In the genomic region with DNA sequence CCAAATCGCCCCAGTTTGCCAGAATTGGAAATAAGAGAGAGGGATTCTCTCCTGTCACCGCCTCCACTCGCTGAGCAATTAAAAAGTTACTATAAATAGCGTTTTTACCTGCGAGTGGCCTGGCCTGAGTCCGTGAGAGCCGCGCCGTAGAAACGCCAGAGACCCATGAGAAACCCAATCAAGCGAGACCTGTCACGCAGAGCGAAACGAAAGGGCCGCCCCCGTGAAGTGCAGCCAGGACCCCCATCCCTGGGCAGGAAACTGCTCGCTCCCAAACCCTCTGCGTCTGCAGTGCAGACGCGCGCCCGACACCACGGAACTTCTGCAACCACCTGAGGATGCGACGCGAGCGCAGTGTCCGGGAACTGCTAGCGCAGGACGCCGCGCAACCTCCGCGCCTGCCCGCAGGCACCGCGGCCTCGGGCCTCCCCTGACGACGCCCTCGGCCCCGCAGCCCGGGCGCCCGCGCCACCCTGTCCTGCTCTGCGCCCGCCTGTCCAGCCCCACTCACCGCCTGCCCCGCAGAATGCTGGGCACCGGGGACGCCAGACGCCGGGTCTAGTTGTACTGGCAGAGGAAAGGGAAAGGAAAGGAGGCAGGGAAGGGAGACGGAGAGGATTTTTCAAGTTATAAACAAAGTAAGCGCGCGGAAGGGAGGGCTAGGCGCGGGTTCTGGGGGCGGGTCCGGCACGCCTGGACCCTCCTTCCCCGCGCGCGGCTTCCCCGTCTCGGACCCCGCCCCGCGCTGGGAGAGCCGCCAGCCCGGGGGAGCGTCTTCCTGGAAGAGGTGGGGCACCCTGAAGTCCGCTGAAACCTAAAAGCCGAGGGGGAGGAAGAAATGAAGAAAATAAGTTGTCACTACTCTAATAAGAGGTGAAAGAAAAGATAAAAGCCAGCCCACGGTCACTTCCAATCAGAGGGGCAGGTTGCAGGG, we compare ENCODE assay signal across 9 cellular contexts. TPM values are rescaled to one million over a fixed set of nuclear protein-coding genes. Genes with fewer than 3 reads are reported as not detected.
A peak's percentile ranks its signal among the peaks of the same experiment; 100 is the strongest.
DNase-seq lines count a peak whose midpoint lies in the region; TF ChIP-seq lines count a peak whose summit lies in the region.
"Had no signal": no experiment of that assay in that cellular context is flagged by ENCODE, and none has a peak within 500 bp of the region (broad histone marks: within the 10 kb centered on the region; RNA-seq: fewer than 3 reads in every experiment).

Gene PLSCR4, minus strand, starts transcription at position 657 of the 934 bp plus-strand sequence. CDS start 29,034 bp downstream, outside the sequence.

- H3K23ac ChIP-seq in trophoblast cell (ENCODE audit: low read length) = no peak within 1 kb of the TSS

- no peak within 1 kb of the TSS for H2BK12ac ChIP-seq in trophoblast cell (ENCODE audit: low read length)

- H2AFZ ChIP-seq in trophoblast cell (ENCODE audit: insufficient read depth, low read length, poor library complexity) = peak within 1 kb of the TSS; percentile 27

- no CpG with 5 or more reads among the region's 78 CpGs for WGBS in trophoblast cell (ENCODE audit: extremely low coverage, insufficient coverage, insufficient read length)

- H3K27ac ChIP-seq in right atrium auricular region (peak within 1 kb of the TSS; percentile 92 to 95), trophoblast cell (ENCODE audit: low read depth, low read length) (no peak within 1 kb of the TSS)

- H3K4me2 ChIP-seq in trophoblast cell (ENCODE audit: low read length) = peak within 1 kb of the TSS; percentile 99

- H3K4me3 ChIP-seq in H7 (ENCODE audit: insufficient read depth, low read depth, low read length) (peak within 1 kb of the TSS; percentile 65), astrocyte of the spinal cord (ENCODE audit: low read depth, low read length) (peak within 1 kb of the TSS; percentile 72), right atrium auricular region (peak within 1 kb of the TSS; percentile 84 to 86), trophoblast cell (ENCODE audit: low read depth, low read length) (peak within 1 kb of the TSS; percentile 87)

- H3K9me3 ChIP-seq in right atrium auricular region (peaks cover 0 to 5% of the 10 kb centered on the region in 2 donors), trophoblast cell (ENCODE audit: insufficient read depth, low read depth, low read length) (no peaks in the 10 kb centered on the region)

- peak within 1 kb of the TSS; percentile 24 for H3K9ac ChIP-seq in trophoblast cell (ENCODE audit: low read length)

- no peak within 1 kb of the TSS for H4K91ac ChIP-seq in trophoblast cell (ENCODE audit: low read depth, low read length)

- H3K27me3 ChIP-seq in H7 (ENCODE audit: control insufficient read depth, insufficient read depth, low read length) = peaks cover 4% of the 10 kb centered on the region; the same call in 1 of the 2 replicates
- H3K27me3 ChIP-seq in right atrium auricular region = no peaks in the 10 kb centered on the region
- H3K27me3 ChIP-seq in trophoblast cell (ENCODE audit: insufficient read depth, low read length) = no peaks in the 10 kb centered on the region

- peak within 1 kb of the TSS; percentile 24 for H3K14ac ChIP-seq in trophoblast cell (ENCODE audit: low read length)

- TF ChIP-seq CTCF in astrocyte of the spinal cord (IDR thresholded peaks at IDR 0.05; ENCODE audit: low read depth, low read length) (no peak), right atrium auricular region (IDR thresholded peaks at IDR 0.05) (no peak)

- peaks cover 3% of the 10 kb centered on the region for H3K79me2 ChIP-seq in trophoblast cell (ENCODE audit: control insufficient read depth, insufficient read depth, low read length, poor library complexity)

- in situ Hi-C loops in astrocyte of the spinal cord (cut with HindIII; ENCODE audit: low sequenced_read_pairs) = no loop called here

- peak; percentile 28 to 59 for DNase-seq in NCI-H2081 (lab: John Stamatoyannopoulos, UW)
- no peak for DNase-seq in NCI-H2081 treated with DMSO at 0.1 percent for 48 hours (lab: John Stamatoyannopoulos, UW)
- DNase-seq in H7 = peak; percentile 72
- DNase-seq in NCI-H510A (lab: John Stamatoyannopoulos, UW) = peak; percentile 36
- DNase-seq in astrocyte of the spinal cord (ENCODE audit: low read depth, low spot score) = peak; percentile 83
- peak; percentile 79 for DNase-seq in right atrium auricular region (ENCODE audit: low spot score)
- peak; percentile 47 to 70 for DNase-seq in trophoblast cell
- no peak for DNase-seq in NCI-H2196 (lab: John Stamatoyannopoulos, UW; ENCODE audit: unreplicated experiment)
- DNase-seq: DND-41 had no signal

- no peak within 1 kb of the TSS for H3K4ac ChIP-seq in trophoblast cell (ENCODE audit: low read depth, low read length)

- no peak within 1 kb of the TSS for H3K18ac ChIP-seq in trophoblast cell (ENCODE audit: low read length)

- H2BK120ac ChIP-seq in trophoblast cell (ENCODE audit: insufficient read depth, low read length, poor library complexity) = peak within 1 kb of the TSS; percentile 46

- H3K79me1 ChIP-seq in trophoblast cell (ENCODE audit: low read length) = peaks cover 3% of the 10 kb centered on the region

- peak within 1 kb of the TSS; percentile 45 for H4K12ac ChIP-seq in trophoblast cell (ENCODE audit: low read depth, low read length)

- no peak within 1 kb of the TSS for H2BK5ac ChIP-seq in trophoblast cell (ENCODE audit: low read depth, low read length, poor library complexity)

- H3K4me1 ChIP-seq in right atrium auricular region (peaks cover 0 to 21% of the 10 kb centered on the region in 2 donors), trophoblast cell (ENCODE audit: control insufficient read depth in 1 of 2, insufficient read depth in 2 of 2, low read length in 2 of 2) (no peaks in the 10 kb centered on the region)

- no peaks in the 10 kb centered on the region for H3K36me3 ChIP-seq in H7 (replicated peaks; ENCODE audit: control insufficient read depth, insufficient read depth, low read length)
- H3K36me3 ChIP-seq in right atrium auricular region = no peaks in the 10 kb centered on the region
- no peaks in the 10 kb centered on the region for H3K36me3 ChIP-seq in trophoblast cell (ENCODE audit: control insufficient read depth in 1 of 2, insufficient read depth in 2 of 2, low read length in 2 of 2)

- H4K8ac ChIP-seq in trophoblast cell (ENCODE audit: low read depth, low read length) = peak within 1 kb of the TSS; percentile 62

- H2AK5ac ChIP-seq in trophoblast cell (ENCODE audit: low read length) = no peak within 1 kb of the TSS

RNA-seq across cellular contexts. Expression of gene PLSCR4, which starts in this region (rescaled TPM):
- 3.3 and 4.8 TPM in 2 replicates for total RNA-seq in H7 (2014; rRNA removed; shearing (Covaris generic))
- total RNA-seq in right atrium auricular region = 10 to 100 TPM; 22.9 to 31.5 TPM
- 1.00 and 1.2 TPM in 2 replicates for polyA plus RNA-seq in trophoblast cell (2013)

Comparison
In these comparisons a context has a peak if more than half of its experiments do, and no peak if none do; other contexts are left out.
1. DNase-seq: peak in NCI-H2081 (2 of 2), H7 (single experiment), NCI-H510A (single experiment), astrocyte of the spinal cord (single experiment), right atrium auricular region (single experiment) and trophoblast cell (2 of 2); none in NCI-H2081 treated with DMSO at 0.1 percent for 48 hours (single experiment) and NCI-H2196 (single experiment).
2. Peak in every context shown above with its lines, with median percentiles within 50 percentile points of each other: H3K4me3 ChIP-seq.